Comparison of ENCODE assay signal across 8 cellular contexts in genomic region chr7:148914208-148914777, GRCh38. TPM values are rescaled to one million over a fixed set of nuclear protein-coding genes. Genes with fewer than 3 reads are reported as not detected.
DNase-seq lines count a peak whose midpoint lies in the region; ATAC-seq and TF ChIP-seq lines count a peak whose summit lies in the region.

No MANE protein-coding gene starts in this region.

- no peaks in the 10 kb centered on the region for H3K36me3 ChIP-seq in OCI-LY7 (ENCODE audit: insufficient read depth, low read length)

- H3K27me3 Mint-ChIP-seq in activated naive CD8-positive, alpha-beta T cell treated with anti-CD3 and anti-CD28 coated beads for 36 hours, result no peaks in the 10 kb centered on the region

- POLR2A ChIA-PET in OCI-LY7 (lab: Charles Lee), result interaction anchor here (0.5 to 2.5 kb wide), 6 partner anchors 19 to 293 kb away, joined by 3 to 11 read pairs (median 4); no protein-coding TSS in a partner anchor

- BruUV-seq in OCI-LY7 (replicated peaks; lab: Mats Ljungman, UMichigan), result no TSS peak

- DNase-seq in GM12865 (ENCODE audit: low read depth) (peak; percentile 62), OCI-LY7 (ENCODE audit: low spot score) (no peak), retinal pigment epithelial cell (ENCODE audit: low read depth) (peak; percentile 58), NCI-H1694 (lab: John Stamatoyannopoulos, UW) (no peak), Right ventricle myocardium inferior (ENCODE audit: missing footprints) (no peak)
- peak; percentile 76 for DNase-seq in activated naive CD8-positive, alpha-beta T cell treated with anti-CD3 and anti-CD28 coated beads for 36 hours

- no peaks in the 10 kb centered on the region for H3K9me2 ChIP-seq in OCI-LY7 (ENCODE audit: insufficient read depth, low read length)

- no peaks in the 10 kb centered on the region for H3K79me2 ChIP-seq in OCI-LY7 (ENCODE audit: insufficient read depth, low read depth, low read length)

- no peak overlapping the region for H3K4me3 ChIP-seq in GM12865 (ENCODE audit: low read depth, low read length)
- no peak overlapping the region for H3K4me3 ChIP-seq in OCI-LY7 (ENCODE audit: low read depth, low read length, poor library complexity, severe bottlenecking)
- H3K4me3 ChIP-seq in retinal pigment epithelial cell (ENCODE audit: low read length), result no peak overlapping the region

- TF ChIP-seq CTCF in GM12865 (IDR thresholded peaks at IDR 0.05; ENCODE audit: insufficient read depth, low read depth, low read length, missing control alignments) (no peak), OCI-LY7 (conservative IDR thresholded peaks at IDR 0.05; ENCODE audit: low read length) (no peak), retinal pigment epithelial cell (conservative IDR thresholded peaks at IDR 0.05; ENCODE audit: low read depth, low read length) (no peak)

- H3K9me3 ChIP-seq in OCI-LY7 (ENCODE audit: low read length), result no peaks in the 10 kb centered on the region

- no peak overlapping the region for H2AFZ ChIP-seq in OCI-LY7 (ENCODE audit: low read length)

- ATAC-seq in HG02571 (IDR thresholded peaks at IDR 0.05; ENCODE audit: unreplicated experiment) (peak; percentile 62), HG03097 (IDR thresholded peaks at IDR 0.05; ENCODE audit: low FRiP score, unreplicated experiment) (no peak), Right ventricle myocardium inferior (no peak)

- no peaks in the 10 kb centered on the region for H3K9me3 Mint-ChIP-seq in activated naive CD8-positive, alpha-beta T cell treated with anti-CD3 and anti-CD28 coated beads for 36 hours

- peaks cover 4% of the 10 kb centered on the region for H3K36me3 Mint-ChIP-seq in activated naive CD8-positive, alpha-beta T cell treated with anti-CD3 and anti-CD28 coated beads for 36 hours

- peak overlapping the region; percentile 99 for H3K27ac Mint-ChIP-seq in activated naive CD8-positive, alpha-beta T cell treated with anti-CD3 and anti-CD28 coated beads for 36 hours

- CTCF ChIA-PET in OCI-LY7 (lab: Charles Lee; ENCODE audit: unreplicated experiment), result no interaction called here

- H3K4me1 Mint-ChIP-seq in activated naive CD8-positive, alpha-beta T cell treated with anti-CD3 and anti-CD28 coated beads for 36 hours, result peaks cover 72% of the 10 kb centered on the region

- no peaks in the 10 kb centered on the region for H4K20me1 ChIP-seq in OCI-LY7 (ENCODE audit: insufficient read depth, low read length)

- peak overlapping the region; percentile 20; the same call in 1 of the 2 replicates for H3K4me2 ChIP-seq in OCI-LY7 (ENCODE audit: low read length)

- intact Hi-C loops in OCI-LY7 (cut with micrococcal nuclease; ENCODE audit: unreplicated experiment) (no loop called here), Right ventricle myocardium inferior (cut with DNase I) (no loop called here)

- H3K27ac ChIP-seq in OCI-LY7 (ENCODE audit: low read depth, low read length, poor library complexity, severe bottlenecking), result no peak overlapping the region

- peak overlapping the region; percentile 68 for H3K4me3 Mint-ChIP-seq in activated naive CD8-positive, alpha-beta T cell treated with anti-CD3 and anti-CD28 coated beads for 36 hours

- peaks cover 33% of the 10 kb centered on the region for H3K4me1 ChIP-seq in OCI-LY7 (ENCODE audit: insufficient read depth, low read length, poor library complexity, severe bottlenecking)

RNA-seq across cellular contexts. Expression of gene EZH2, which starts 30.2 kb away (rescaled TPM):
- total RNA-seq in OCI-LY7 (2014; rRNA removed; shearing (Covaris generic)), result 45.5 and 60.2 TPM in 2 replicates
- 72.2 and 73.3 TPM in 2 replicates for total RNA-seq in OCI-LY7 (2022)
- total RNA-seq in activated naive CD8-positive, alpha-beta T cell treated with anti-CD3 and anti-CD28 coated beads for 36 hours, result 100 to 1,000 TPM; 109 to 111 TPM
- total RNA-seq in Right ventricle myocardium inferior, result 1.2 TPM

Comparison
In these comparisons a context has a peak if more than half of its experiments do, and no peak if none do; other contexts are left out.
1. DNase-seq: peak in GM12865 (single experiment), activated naive CD8-positive, alpha-beta T cell treated with anti-CD3 and anti-CD28 coated beads for 36 hours (single experiment) and retinal pigment epithelial cell (single experiment); none in OCI-LY7 (single experiment), NCI-H1694 (single experiment) and Right ventricle myocardium inferior (single experiment).
2. RNA of gene EZH2, which starts 30.2 kb away (total RNA-seq): 109 to 111 TPM in activated naive CD8-positive, alpha-beta T cell treated with anti-CD3 and anti-CD28 coated beads for 36 hours and 45.5 to 73.3 TPM in OCI-LY7; 1.2 TPM in Right ventricle myocardium inferior (single experiment); every median in the first group is over 10 times any median in the second.